In genomic region chr10:97454330-97455036, GRCh38 we compare ENCODE assay signal across 9 cellular contexts. TPM values are rescaled to one million over a fixed set of nuclear protein-coding genes. Genes with fewer than 3 reads are reported as not detected.
DNase-seq lines count a peak whose midpoint lies in the region; ATAC-seq and TF ChIP-seq lines count a peak whose summit lies in the region.
"Had no signal": no experiment of that assay in that cellular context is flagged by ENCODE, and none has a peak within 500 bp of the region (broad histone marks: within the 10 kb centered on the region; RNA-seq: fewer than 3 reads in every experiment).

No MANE protein-coding gene starts in this region.

- ATAC-seq in CD8-positive, alpha-beta T cell = peak; percentile 60
- ATAC-seq in HG03565 (IDR thresholded peaks at IDR 0.05; ENCODE audit: unreplicated experiment) (no peak), HG02610 (IDR thresholded peaks at IDR 0.05; ENCODE audit: unreplicated experiment) (no peak)

- DNase-seq in CD8-positive, alpha-beta T cell = peak in 4 of 7 experiments; percentile 25 to 36 (median 28)
- DNase-seq in SK-N-SH = no peak
- DNase-seq in cardiac fibroblast (ENCODE audit: low read depth in 2 of 2) = peak; percentile 54 to 75
- peak; percentile 33 for DNase-seq in midbrain (lab: John Stamatoyannopoulos, UW)
- no peak for DNase-seq in SHP77 treated with DMSO at 0.1 percent for 48 hours (lab: John Stamatoyannopoulos, UW)
- no peak for DNase-seq in epidermal melanocyte (ENCODE audit: insufficient read length, low spot score)

- peaks cover 64% of the 10 kb centered on the region for H3K36me3 Mint-ChIP-seq in CD8-positive, alpha-beta T cell

- no peaks in the 10 kb centered on the region for H3K27me3 Mint-ChIP-seq in CD8-positive, alpha-beta T cell (ENCODE audit: low read depth)

- no peak overlapping the region for H3K4me3 Mint-ChIP-seq in CD8-positive, alpha-beta T cell

- H3F3A ChIP-seq in SK-N-SH (replicated peaks; ENCODE audit: insufficient read depth) = peaks cover 5% of the 10 kb centered on the region

- H3K9me2 ChIP-seq in SK-N-SH = no peaks in the 10 kb centered on the region

- no peaks in the 10 kb centered on the region for H3K9me3 ChIP-seq in CD8-positive, alpha-beta T cell (ENCODE audit: low read length)
- no peaks in the 10 kb centered on the region for H3K9me3 ChIP-seq in SK-N-SH
- H3K9me3 ChIP-seq: SJSA1 had no signal

- no peak overlapping the region for H3K4me2 ChIP-seq in SK-N-SH

- H3K4me1 Mint-ChIP-seq in CD8-positive, alpha-beta T cell (ENCODE audit: low read depth) = peaks cover 19% of the 10 kb centered on the region

- peaks cover 57% of the 10 kb centered on the region for H3K79me2 ChIP-seq in SK-N-SH (ENCODE audit: insufficient read depth)

- 0 out of 2 replicates have a peak, but pooled peaks cover 7% of the 10 kb centered on the region for H4K20me1 ChIP-seq in SK-N-SH (ENCODE audit: insufficient read depth)

- no peak overlapping the region for H3K4me3 ChIP-seq in CD8-positive, alpha-beta T cell (ENCODE audit: low read depth, low read length)
- H3K4me3 ChIP-seq in SK-N-SH (ENCODE audit: low read depth in 2 of 2, low read length in 1 of 2) (no peak overlapping the region), cardiac fibroblast (replicated peaks in 1 of 2; ENCODE audit: low read depth in 2 of 2, low read length in 2 of 2) (no peak overlapping the region)
- H3K4me3 ChIP-seq: SJSA1 had no signal

- no peaks in the 10 kb centered on the region for H3K27me3 ChIP-seq in CD8-positive, alpha-beta T cell (ENCODE audit: insufficient read depth, low read length)
- no peaks in the 10 kb centered on the region for H3K27me3 ChIP-seq in SK-N-SH (ENCODE audit: insufficient read depth)
- H3K27me3 ChIP-seq: SJSA1 had no signal

- TF ChIP-seq CTCF in CD8-positive, alpha-beta T cell (IDR thresholded peaks at IDR 0.05) = no peak
- no peak for TF ChIP-seq CTCF in SK-N-SH (IDR thresholded peaks at IDR 0.05)
- no peak for TF ChIP-seq CTCF in cardiac fibroblast (IDR thresholded peaks at IDR 0.05; ENCODE audit: low read depth, low read length)

- CTCF ChIA-PET in CD8-positive, alpha-beta T cell (lab: Charles Lee) = interaction anchor here (1.4 to 2.9 kb wide), 3 partner anchors 7 to 36 kb away, joined by 3 to 14 read pairs (median 3); no protein-coding TSS in a partner anchor
- CTCF ChIA-PET in SK-N-SH (lab: Yijun Ruan, JAX) = interaction anchor here (0.9 to 2.9 kb wide), 2 partner anchors 10 to 34 kb away, joined by 3 to 16 read pairs; no protein-coding TSS in a partner anchor

- POLR2A ChIA-PET in CD8-positive, alpha-beta T cell (lab: Charles Lee) = no interaction called here
- POLR2A ChIA-PET in SK-N-SH (lab: Yijun Ruan, JAX) = interaction anchor here (1.0 kb wide), 1 partner anchor 11 kb away, joined by 3 read pairs; no protein-coding TSS in a partner anchor

- H2AFZ ChIP-seq in SK-N-SH (ENCODE audit: low read depth) = no peak overlapping the region

- peak overlapping the region; percentile 91 for H3K27ac Mint-ChIP-seq in CD8-positive, alpha-beta T cell

- 88% methylated on average over 3 of the region's 3 CpGs for WGBS in SK-N-SH (ENCODE audit: low lambda C conversion rate)

- H3K9me3 Mint-ChIP-seq in CD8-positive, alpha-beta T cell = no peaks in the 10 kb centered on the region

- TF ChIP-seq RAD21 in SK-N-SH (IDR thresholded peaks at IDR 0.05; ENCODE audit: low read length) = no peak

- intact Hi-C loops in CD8-positive, alpha-beta T cell (cut with DNase I, micrococcal nuclease) = loop anchor here in 1 of 2 experiments (10.0 kb wide), 1 partner anchor 280 kb away; the partner anchor contains the start of gene ZFYVE27

- no peaks in the 10 kb centered on the region for H3K4me1 ChIP-seq in CD8-positive, alpha-beta T cell (ENCODE audit: insufficient read depth, low read length)
- H3K4me1 ChIP-seq in SK-N-SH (ENCODE audit: control insufficient read depth in 1 of 2, insufficient read depth in 2 of 2, low read depth in 1 of 2, low read length in 1 of 2) = no peaks in the 10 kb centered on the region; a peak in 1 of 4 replicates
- H3K4me1 ChIP-seq: SJSA1 had no signal

- TF ChIP-seq EP300 in SK-N-SH (IDR thresholded peaks at IDR 0.05; ENCODE audit: borderline replicate concordance in 1 of 2, low read depth in 1 of 2, low read length in 1 of 2) = no peak

- no peak overlapping the region for H3K9ac ChIP-seq in SK-N-SH

- no peak overlapping the region for H3K27ac ChIP-seq in CD8-positive, alpha-beta T cell (ENCODE audit: low read depth, low read length)
- H3K27ac ChIP-seq in SK-N-SH (ENCODE audit: low read depth in 2 of 2, low read length in 1 of 2) = no peak overlapping the region; a peak in 1 of 4 replicates
- H3K27ac ChIP-seq: SJSA1 had no signal

- peaks cover 28% of the 10 kb centered on the region for H3K36me3 ChIP-seq in CD8-positive, alpha-beta T cell (ENCODE audit: insufficient read depth, low read length)
- peaks cover 39 to 77% of the 10 kb centered on the region in 2 experiments for H3K36me3 ChIP-seq in SK-N-SH (replicated peaks in 1 of 2; ENCODE audit: control insufficient read depth in 1 of 2, insufficient read depth in 2 of 2, low read length in 1 of 2)

TF ChIP-seq in SK-N-SH, 30 proteins besides CTCF, POLR2A, EP300 and RAD21:
- TF ChIP-seq NFIC (IDR thresholded peaks at IDR 0.05; ENCODE audit: borderline replicate concordance) (peak; percentile 64; the same call in 1 of the 2 replicates), POLR2AphosphoS5 (IDR thresholded peaks at IDR 0.05; ENCODE audit: low read depth, low read length) (peak; percentile 5; the same call in 1 of the 2 replicates), EZH2phosphoT487 (IDR thresholded peaks at IDR 0.05; ENCODE audit: borderline replicate concordance, low read depth) (no peak)

RNA-seq across cellular contexts. Expression of gene ZDHHC16, which starts 8.5 kb away (rescaled TPM):
- 1 to 10 TPM; 4.7 to 6.2 TPM for total RNA-seq in CD8-positive, alpha-beta T cell
- 71.5 and 84.2 TPM in 2 replicates for polyA plus RNA-seq in SK-N-SH (2012; rRNA removed)
- 48.0 and 62.5 TPM in 2 replicates for polyA plus RNA-seq in SK-N-SH (2012; cell fraction: cytosol; rRNA removed)
- polyA plus RNA-seq in SK-N-SH (2012; cell fraction: nucleus; rRNA removed) = 76.4 and 107 TPM in 2 replicates

RNA-seq across cellular contexts. Expression of gene EXOSC1, which starts 8.7 kb away (rescaled TPM):
- 10 to 100 TPM; 30.2 to 30.4 TPM for total RNA-seq in CD8-positive, alpha-beta T cell
- 49.0 and 50.0 TPM in 2 replicates for polyA plus RNA-seq in SK-N-SH (2012; rRNA removed)
- 46.6 and 47.9 TPM in 2 replicates for polyA plus RNA-seq in SK-N-SH (2012; cell fraction: cytosol; rRNA removed)
- 25.6 and 31.3 TPM in 2 replicates for polyA plus RNA-seq in SK-N-SH (2012; cell fraction: nucleus; rRNA removed)

RNA-seq across cellular contexts. Expression of gene PGAM1, which starts 28.5 kb away (rescaled TPM):
- total RNA-seq in CD8-positive, alpha-beta T cell = 10 to 100 TPM; 56.7 to 56.8 TPM
- polyA plus RNA-seq in SK-N-SH (2012; rRNA removed) = 398 and 419 TPM in 2 replicates
- 320 and 415 TPM in 2 replicates for polyA plus RNA-seq in SK-N-SH (2012; cell fraction: cytosol; rRNA removed)
- 161 and 207 TPM in 2 replicates for polyA plus RNA-seq in SK-N-SH (2012; cell fraction: nucleus; rRNA removed)

RNA-seq across cellular contexts. Expression of gene MMS19, which starts 43.7 kb away (rescaled TPM):
- total RNA-seq in CD8-positive, alpha-beta T cell = 10 to 100 TPM; 48.4 to 49.5 TPM
- polyA plus RNA-seq in SK-N-SH (2012; rRNA removed) = 56.9 and 83.9 TPM in 2 replicates
- polyA plus RNA-seq in SK-N-SH (2012; cell fraction: cytosol; rRNA removed) = 29.5 and 42.8 TPM in 2 replicates
- polyA plus RNA-seq in SK-N-SH (2012; cell fraction: nucleus; rRNA removed) = 176 and 209 TPM in 2 replicates

RNA-seq across cellular contexts. Expression of gene UBTD1, which starts 44.2 kb away (rescaled TPM):
- 1 to 10 TPM in 1 of 2 experiments, under 1 TPM in 1; 0.58 to 1.1 TPM for total RNA-seq in CD8-positive, alpha-beta T cell
- polyA plus RNA-seq in SK-N-SH (2012; rRNA removed) = 37.9 and 38.8 TPM in 2 replicates
- 18.2 and 31.1 TPM in 2 replicates for polyA plus RNA-seq in SK-N-SH (2012; cell fraction: cytosol; rRNA removed)
- 22.1 and 34.2 TPM in 2 replicates for polyA plus RNA-seq in SK-N-SH (2012; cell fraction: nucleus; rRNA removed)

Comparison
In these comparisons a context has a peak if more than half of its experiments do, and no peak if none do; other contexts are left out.
1. DNase-seq: peak in CD8-positive, alpha-beta T cell (4 of 7), cardiac fibroblast (2 of 2) and midbrain (single experiment); none in SK-N-SH (single experiment), SHP77 treated with DMSO at 0.1 percent for 48 hours (single experiment) and epidermal melanocyte (single experiment).